ENCODE assay signal across 8 cellular contexts in genomic region chr7:93117852-93118530, GRCh38. TPM values are rescaled to one million over a fixed set of nuclear protein-coding genes. Genes with fewer than 3 reads are reported as not detected.
DNase-seq lines count a peak whose midpoint lies in the region; ATAC-seq, FAIRE-seq and TF ChIP-seq lines count a peak whose summit lies in the region.

Gene SAMD9 (minus strand): TSS chr7:93117979. CDS start chr7:93106097, 11,882 bp downstream.

- peaks cover 4% of the 10 kb centered on the region for H3K4me1 ChIP-seq in GM12878 (ENCODE audit: control insufficient read depth, insufficient read depth, low read length)

- TF ChIP-seq CTCF in GM12878 (IDR thresholded peaks at IDR 0.05 in 2 of 3, conservative IDR thresholded peaks at IDR 0.05 in 1 of 3; ENCODE audit: control insufficient read depth in 2 of 3, extremely low read depth in 1 of 3, insufficient read depth in 1 of 3, low read depth in 3 of 3, low read length in 3 of 3): no peak

- H3K79me2 ChIP-seq in GM12878 (ENCODE audit: control insufficient read depth, insufficient read depth, low read length): peaks cover 14% of the 10 kb centered on the region

- peak within 1 kb of the TSS; percentile 91 for H3K4me2 ChIP-seq in GM12878 (ENCODE audit: control insufficient read depth, insufficient read depth)

- SMC1A ChIA-PET in GM12878 (lab: Charles Lee; ENCODE audit: uncharacterized antibody, unreplicated experiment): interaction anchor here (0.9 to 3.3 kb wide), 17 partner anchors 8 to 114 kb away, joined by 3 to 58 read pairs (median 5); partner anchors contain the start of genes SAMD9L and VPS50

- no peaks in the 10 kb centered on the region; the same call in 1 of the 3 replicates for H3K9me3 ChIP-seq in GM12878 (replicated peaks; ENCODE audit: control insufficient read depth, insufficient read depth, low read length)

- TF ChIP-seq POLR2A in GM12878 (IDR thresholded peaks at IDR 0.05; ENCODE audit: low read depth, low read length): no peak

- ATAC-seq in HG02852 (IDR thresholded peaks at IDR 0.05; ENCODE audit: unreplicated experiment) (peak; percentile 99), GM12878 (peak; percentile 97)

- RAD21 ChIA-PET in GM12878 (lab: Charles Lee; ENCODE audit: unreplicated experiment): interaction anchor here (0.9 to 3.5 kb wide), 10 partner anchors 16 to 476 kb away, joined by 3 to 35 read pairs (median 3); partner anchors contain the start of gene VPS50

- POLR2A ChIA-PET in GM12878 (lab: Charles Lee): interaction anchor here (0.6 to 2.9 kb wide), 7 partner anchors 28 to 115 kb away, joined by 3 to 33 read pairs (median 3); partner anchors contain the start of genes SAMD9L and VPS50

- no peaks in the 10 kb centered on the region for H3K27me3 ChIP-seq in GM12878 (replicated peaks in 1 of 2; ENCODE audit: control insufficient read depth in 2 of 2, insufficient read depth in 2 of 2, low read length in 1 of 2)

- peak; percentile 56 for DNase-seq in activated CD4-positive, CD25-positive, alpha-beta regulatory T cell treated with anti-CD3 and anti-CD28 coated beads, Interleukin-2, amount 50 U/mL, for 16 hours (ENCODE audit: low read depth, low spot score)
- DNase-seq in activated CD4-positive, CD25-positive, alpha-beta regulatory T cell treated with anti-CD3 and anti-CD28 coated beads, Interleukin-2, amount 50 U/mL, for 72 hours: no peak
- DNase-seq in NCI-H1417 treated with DMSO at 0.1 percent for 48 hours (lab: John Stamatoyannopoulos, UW): peak; percentile 60
- peak; percentile 40 to 80 for DNase-seq in SW 1271 (lab: John Stamatoyannopoulos, UW)
- DNase-seq in GM12878 (ENCODE audit: low read depth, low spot score): peak; percentile 77
- DNase-seq in stimulated activated CD4-positive, alpha-beta T cell treated with anti-CD3 and anti-CD28 coated beads, Interleukin-2, amount 100 ng/mL, for 48 hours: peak; percentile 15 to 16

- H3K36me3 ChIP-seq in GM12878 (ENCODE audit: control insufficient read depth in 2 of 2, insufficient read depth in 2 of 2, low read length in 1 of 2): no peaks in the 10 kb centered on the region

- peak within 1 kb of the TSS; percentile 62 for H2AFZ ChIP-seq in GM12878 (ENCODE audit: control insufficient read depth, low read depth, low read length)

- in situ Hi-C loops in GM12878 (cut with MboI): no loop called here

- H3K4me3 ChIP-seq in GM12878: peak within 1 kb of the TSS; percentile 73

- no peak; a peak in 1 of 4 replicates for TF ChIP-seq EP300 in GM12878 (IDR thresholded peaks at IDR 0.05; ENCODE audit: borderline replicate concordance in 1 of 2, control insufficient read depth in 1 of 2, low read depth in 2 of 2, low read length in 2 of 2)

- no peak for TF ChIP-seq RAD21 in GM12878 (IDR thresholded peaks at IDR 0.05; ENCODE audit: insufficient read depth, low read depth, low read length)

- intact Hi-C loops in GM12878 (cut with micrococcal nuclease; ENCODE audit: unreplicated experiment): loop anchor here (2.0 kb wide), 1 partner anchor 29 kb away; no protein-coding TSS in a partner anchor

- peak; percentile 94 for FAIRE-seq in GM12878 (lab: Jason Lieb, UNC)
- peak; percentile 85 for FAIRE-seq in islet of Langerhans (lab: Jason Lieb, UNC)

- H3K9ac ChIP-seq in GM12878 (ENCODE audit: control insufficient read depth, insufficient read depth, low read length): peak within 1 kb of the TSS; percentile 52

- H4K20me1 ChIP-seq in GM12878 (ENCODE audit: control insufficient read depth, insufficient read depth): no peaks in the 10 kb centered on the region

- under 1% methylated on average over 4 of the region's 4 CpGs for WGBS in GM12878 (ENCODE audit: insufficient coverage, insufficient replicate concordance, low lambda C conversion rate, missing lambda C conversion rate)

- CTCF ChIA-PET in GM12878 (lab: Yijun Ruan, JAX): interaction anchor here (0.9 to 5.3 kb wide), 7 partner anchors 24 to 526 kb away, joined by 3 to 26 read pairs (median 4); no protein-coding TSS in a partner anchor

- BruUV-seq in GM12878 (replicated peaks; lab: Mats Ljungman, UMichigan): TSS peak; percentile 94

- peak within 1 kb of the TSS; percentile 91 for H3K27ac ChIP-seq in GM12878 (ENCODE audit: control insufficient read depth, insufficient read depth)

TF ChIP-seq in GM12878, 131 proteins besides CTCF, POLR2A, EP300 and RAD21 (continues in another document):
- peak in 1 of 2 experiments; percentile 13; a peak in 1 of 4 replicates for TF ChIP-seq IKZF2 (IDR thresholded peaks at IDR 0.05)
- TF ChIP-seq ESRRA (IDR thresholded peaks at IDR 0.05; ENCODE audit: low read length): no peak
- no peak for TF ChIP-seq SUPT20H (IDR thresholded peaks at IDR 0.05; ENCODE audit: borderline replicate concordance, control insufficient read depth, low read depth, low read length)
- TF ChIP-seq POLR2AphosphoS5 (IDR thresholded peaks at IDR 0.05; ENCODE audit: low read length): no peak
- no peak for TF ChIP-seq SKIL (IDR thresholded peaks at IDR 0.05; ENCODE audit: low read depth, poor library complexity, severe bottlenecking)
- peak; percentile 39; the same call in 1 of the 2 replicates for TF ChIP-seq IKZF1 (conservative IDR thresholded peaks at IDR 0.05)
- no peak for TF ChIP-seq NFXL1 (IDR thresholded peaks at IDR 0.05; ENCODE audit: borderline replicate concordance)
- no peak for TF ChIP-seq STAT3 (IDR thresholded peaks at IDR 0.05; ENCODE audit: low read depth, low read length)
- no peak for TF ChIP-seq YY1 (IDR thresholded peaks at IDR 0.05; ENCODE audit: low read depth, low read length)
- TF ChIP-seq IRF3 (IDR thresholded peaks at IDR 0.05): no peak
- TF ChIP-seq PAX5 (IDR thresholded peaks at IDR 0.05; ENCODE audit: borderline replicate concordance, low read depth, low read length): no peak
- TF ChIP-seq CHD4 (IDR thresholded peaks at IDR 0.05): no peak
- TF ChIP-seq TAF1 (IDR thresholded peaks at IDR 0.05; ENCODE audit: borderline replicate concordance, low read depth, low read length): peak; percentile 57; the same call in 1 of the 2 replicates
- TF ChIP-seq BACH1 (IDR thresholded peaks at IDR 0.05; ENCODE audit: borderline replicate concordance): no peak
- TF ChIP-seq TARDBP (IDR thresholded peaks at IDR 0.05; ENCODE audit: borderline replicate concordance): no peak
- no peak for TF ChIP-seq ATF2 (IDR thresholded peaks at IDR 0.05; ENCODE audit: low read length)
- TF ChIP-seq SMAD1 (IDR thresholded peaks at IDR 0.05; ENCODE audit: low read depth, partially characterized antibody): no peak
- TF ChIP-seq SREBF2 (IDR thresholded peaks at IDR 0.05; ENCODE audit: low read length): no peak
- no peak for TF ChIP-seq CREB1 (IDR thresholded peaks at IDR 0.05; ENCODE audit: low read depth)

RNA-seq across cellular contexts. Expression of gene SAMD9, which starts in this region (rescaled TPM):
- total RNA-seq in GM12878 (2013; cell fraction: nucleolus; rRNA removed): 53.2 and 60.6 TPM in 2 replicates
- total RNA-seq in GM12878 (2014; rRNA removed) (18.9 and 23.3 TPM in 2 replicates), GM12878 (2014; rRNA removed; fragmentation: Illumina TruSeq; extraction: Trizol) (32.5 and 34.1 TPM in 2 replicates), GM12878 (2021) (18.1 and 19.2 TPM in 2 replicates)
- 5.5 TPM for polyA plus RNA-seq in GM12878 (2011; ENCODE audit: low read depth)
- polyA plus RNA-seq in GM12878 (2011; rRNA removed) (37.1 and 76.8 TPM in 2 replicates), GM12878 (2014; fragmentation: Illumina TruSeq; extraction: Trizol) (23.8 and 32.5 TPM in 2 replicates), GM12878 (2014; fragmentation: Nextera tagmentation; extraction: Ambion mirVana) (1 to 10 TPM; 6.4 to 8.3 TPM), GM12878 (2014; rRNA removed) (8.4 and 10.8 TPM in 2 replicates), GM12878 (2016; fragmentation: Nextera tagmentation; extraction: Ambion mirVana) (10 to 100 TPM in 1 of 2 experiments, 1 to 10 TPM in 1; 9.6 to 12.1 TPM)
- 8.1 and 8.3 TPM in 2 replicates for polyA plus RNA-seq in GM12878 (2011; cell fraction: cytosol; rRNA removed)
- 46.8 and 64.7 TPM in 2 replicates for polyA plus RNA-seq in GM12878 (2011; cell fraction: nucleus; rRNA removed)
- 9.5 and 9.6 TPM in 2 replicates for polyA plus RNA-seq in GM12878 (2012)
- 32.8 and 52.6 TPM in 2 replicates for polyA minus RNA-seq in GM12878 (2011; rRNA and poly(A)+ RNA removed)
- polyA minus RNA-seq in GM12878 (2011; cell fraction: cytosol; rRNA and poly(A)+ RNA removed): 19.2 and 22.1 TPM in 2 replicates
- 41.2 and 42.6 TPM in 2 replicates for polyA minus RNA-seq in GM12878 (2011; cell fraction: nucleus; rRNA and poly(A)+ RNA removed)
